Comparison of ENCODE assay signal across 8 cellular contexts in genomic region chr3:108088697-108089096, GRCh38. TPM values are rescaled to one million over a fixed set of nuclear protein-coding genes. Genes with fewer than 3 reads are reported as not detected.
DNase-seq lines count a peak whose midpoint lies in the region; ATAC-seq and TF ChIP-seq lines count a peak whose summit lies in the region.

No MANE protein-coding gene starts in this region.

- no peaks in the 10 kb centered on the region for H3K27me3 Mint-ChIP-seq in activated B cell treated with CpG ODN at 0.5 μM for 24 hours

- H3K9me3 Mint-ChIP-seq in activated B cell treated with CpG ODN at 0.5 μM for 24 hours, result no peaks in the 10 kb centered on the region

- WGBS in hepatocyte (ENCODE audit: low lambda C conversion rate, missing lambda C conversion rate), result 64% methylated on average over 2 of the region's 2 CpGs
- 10 to 17% methylated on average over 2 of the region's 2 CpGs for WGBS in upper lobe of left lung, 2 donors

- no peak overlapping the region for H3K27ac ChIP-seq in hepatocyte
- H3K27ac ChIP-seq in upper lobe of left lung, result peak overlapping the region in 3 of 4 donors; percentile 94 to 97 (median 97)

- DNase-seq in Daoy (ENCODE audit: low read depth), result peak; percentile 49
- no peak for DNase-seq in activated B cell treated with CpG ODN at 0.5 μM for 24 hours
- no peak for DNase-seq in hepatocyte (ENCODE audit: low spot score)
- no peak for DNase-seq in upper lobe of left lung
- no peak for DNase-seq in iPS-NIHi11 (ENCODE audit: low spot score)
- DNase-seq in NCI-H774 (lab: John Stamatoyannopoulos, UW), result no peak

- H2AFZ ChIP-seq in hepatocyte, result no peak overlapping the region

- TF ChIP-seq EP300 in upper lobe of left lung (IDR thresholded peaks at IDR 0.05), result no peak

- H3K36me3 Mint-ChIP-seq in activated B cell treated with CpG ODN at 0.5 μM for 24 hours (ENCODE audit: low read depth), result peaks cover 16% of the 10 kb centered on the region

- TF ChIP-seq CTCF in activated B cell treated with CpG ODN at 0.5 μM for 24 hours (IDR thresholded peaks at IDR 0.05) (no peak), hepatocyte (IDR thresholded peaks at IDR 0.05; ENCODE audit: poor library complexity) (no peak), upper lobe of left lung (IDR thresholded peaks at IDR 0.05) (no peak)

- POLR2A ChIA-PET in activated B cell treated with CpG ODN at 0.5 μM for 24 hours (lab: Charles Lee), result interaction anchor here (0.6 to 11.1 kb wide), 11 partner anchors 11 to 318 kb away, joined by 3 to 211 read pairs (median 5); partner anchors contain the start of gene IFT57

- H3K9me2 ChIP-seq in hepatocyte (replicated peaks; ENCODE audit: insufficient read depth), result no peaks in the 10 kb centered on the region

- CTCF ChIA-PET in activated B cell treated with CpG ODN at 0.5 μM for 24 hours (lab: Charles Lee), result interaction anchor here (1.2 to 2.5 kb wide), 2 partner anchors 37 to 43 kb away, joined by 4 to 7 read pairs; no protein-coding TSS in a partner anchor

- H3K9me3 ChIP-seq in hepatocyte (ENCODE audit: low read depth) (no peaks in the 10 kb centered on the region), upper lobe of left lung (no peaks in the 10 kb centered on the region)

- no peak for TF ChIP-seq POLR2A in upper lobe of left lung (IDR thresholded peaks at IDR 0.05)

- H3K4me3 ChIP-seq in hepatocyte (no peak overlapping the region), upper lobe of left lung (peak overlapping the region in 3 of 4 donors; percentile 83 to 92 (median 89))

- no peaks in the 10 kb centered on the region for H3K36me3 ChIP-seq in hepatocyte (replicated peaks; ENCODE audit: insufficient read depth, low read depth)
- no peaks in the 10 kb centered on the region for H3K36me3 ChIP-seq in upper lobe of left lung

- H3K4me2 ChIP-seq in hepatocyte, result peak overlapping the region; percentile 87

- H3K4me1 Mint-ChIP-seq in activated B cell treated with CpG ODN at 0.5 μM for 24 hours, result peaks cover 27% of the 10 kb centered on the region

- peak overlapping the region; percentile 83 for H3K27ac Mint-ChIP-seq in activated B cell treated with CpG ODN at 0.5 μM for 24 hours

- ATAC-seq in GM19455 (IDR thresholded peaks at IDR 0.05; ENCODE audit: unreplicated experiment), result peak; percentile 31
- ATAC-seq in HG03571 (IDR thresholded peaks at IDR 0.05; ENCODE audit: unreplicated experiment), result peak; percentile 32
- no peak for ATAC-seq in activated B cell treated with CpG ODN at 0.5 μM for 24 hours (ENCODE audit: low read depth)
- ATAC-seq in upper lobe of left lung (ENCODE audit: low FRiP score in 2 of 2), result no peak

- peaks cover 33% of the 10 kb centered on the region for H3K79me2 ChIP-seq in hepatocyte

- no peaks in the 10 kb centered on the region for H4K20me1 ChIP-seq in hepatocyte (ENCODE audit: insufficient read depth, poor library complexity, severe bottlenecking)

- H3K4me3 Mint-ChIP-seq in activated B cell treated with CpG ODN at 0.5 μM for 24 hours, result peak overlapping the region; percentile 84

- H3K27me3 ChIP-seq in hepatocyte (no peaks in the 10 kb centered on the region), upper lobe of left lung (no peaks in the 10 kb centered on the region)

- H3K4me1 ChIP-seq in hepatocyte (ENCODE audit: insufficient read depth) (no peaks in the 10 kb centered on the region), upper lobe of left lung (peaks cover 14 to 55% (median 29%) of the 10 kb centered on the region in 4 donors)

- intact Hi-C loops in activated B cell treated with CpG ODN at 0.5 μM for 24 hours (cut with micrococcal nuclease), result no loop called here

RNA-seq across cellular contexts. Expression of gene CD47, which starts 2.1 kb away (rescaled TPM):
- 160 and 273 TPM in 2 replicates for total RNA-seq in Daoy (2014; rRNA removed; shearing (Covaris generic))
- 158 and 184 TPM in 2 replicates for total RNA-seq in activated B cell treated with CpG ODN at 0.5 μM for 24 hours
- total RNA-seq in hepatocyte, result 68.6 and 101 TPM in 2 replicates
- polyA plus RNA-seq in hepatocyte, result 81.7 and 94.0 TPM in 2 replicates
- total RNA-seq in upper lobe of left lung, result 100 to 1,000 TPM in 4 of 6 donors, 10 to 100 TPM in 2; 79.6 to 352 (median 229) TPM

Comparison
In these comparisons a context has a peak if more than half of its experiments do, and no peak if none do; other contexts are left out.
1. ATAC-seq: peak in GM19455 (single experiment) and HG03571 (single experiment); none in activated B cell treated with CpG ODN at 0.5 μM for 24 hours (single experiment) and upper lobe of left lung (0 of 2).